Comparison of ENCODE assay signal across 22 cellular contexts in the genomic region with DNA sequence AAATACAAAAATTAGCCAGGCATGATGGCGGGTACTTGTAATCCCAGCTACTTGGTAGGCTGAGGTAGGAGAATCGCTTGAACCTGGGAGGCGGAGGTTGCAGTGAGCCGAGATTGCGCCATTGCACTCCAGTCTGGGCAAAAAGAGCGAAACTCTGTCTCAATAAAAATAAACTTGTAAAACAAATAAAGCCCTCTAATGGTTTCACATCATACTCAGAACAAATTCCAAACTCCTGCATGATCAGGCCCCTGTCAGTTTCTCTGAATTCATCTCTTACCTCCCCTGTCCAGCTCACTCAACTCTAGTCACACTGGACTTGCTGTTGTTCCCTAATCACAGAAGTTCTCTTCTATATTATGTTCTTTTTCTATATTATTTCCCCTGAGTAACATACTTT. TPM values are rescaled to one million over a fixed set of nuclear protein-coding genes. Genes with fewer than 3 reads are reported as not detected.
DNase-seq lines count a peak whose midpoint lies in the region; ATAC-seq, FAIRE-seq and TF ChIP-seq lines count a peak whose summit lies in the region.
"Had no signal": no experiment of that assay in that cellular context is flagged by ENCODE, and none has a peak within 500 bp of the region (broad histone marks: within the 10 kb centered on the region; RNA-seq: fewer than 3 reads in every experiment).

No MANE protein-coding gene starts in this region.

- H3K4me2 ChIP-seq in HepG2 (ENCODE audit: low read depth, low read length) = no peak overlapping the region

- H3K9me3 ChIP-seq in right lobe of liver (no peaks in the 10 kb centered on the region), HepG2 (ENCODE audit: low read length) (no peaks in the 10 kb centered on the region), T-helper 17 cell (ENCODE audit: control insufficient read depth, low read length, poor library complexity, severe bottlenecking) (no peaks in the 10 kb centered on the region), heart left ventricle (no peaks in the 10 kb centered on the region), BE2C (no peaks in the 10 kb centered on the region)
- H3K9me3 ChIP-seq: Caco-2 had no signal

- peaks cover 4% of the 10 kb centered on the region for H3K4me1 Mint-ChIP-seq in T-helper 17 cell

- no peaks in the 10 kb centered on the region for H3K36me3 ChIP-seq in right lobe of liver
- H3K36me3 ChIP-seq in HepG2 (replicated peaks in 1 of 2; ENCODE audit: control insufficient read depth in 1 of 2, insufficient read depth in 2 of 2, low read length in 2 of 2) = no peaks in the 10 kb centered on the region
- H3K36me3 ChIP-seq in heart left ventricle = no peaks in the 10 kb centered on the region
- no peaks in the 10 kb centered on the region for H3K36me3 ChIP-seq in BE2C

- intact Hi-C loops in right lobe of liver (cut with DNase I) = no loop called here
- intact Hi-C loops in HepG2 (cut with micrococcal nuclease; ENCODE audit: unreplicated experiment) = no loop called here
- intact Hi-C loops in heart left ventricle (cut with DNase I) = no loop called here

- no peak overlapping the region for H2AFZ ChIP-seq in HepG2 (ENCODE audit: low read length)

- H3K36me3 Mint-ChIP-seq in T-helper 17 cell (ENCODE audit: low read depth) = peaks cover 4% of the 10 kb centered on the region
- H3K36me3 Mint-ChIP-seq: CD8-positive, alpha-beta T cell had no signal

- TF ChIP-seq CTCF in right lobe of liver (IDR thresholded peaks at IDR 0.05) (no peak), HepG2 (CRISPR knock-in tag; IDR thresholded peaks at IDR 0.05) (no peak), heart left ventricle (IDR thresholded peaks at IDR 0.05) (no peak), BE2C (IDR thresholded peaks at IDR 0.05; ENCODE audit: low read depth, low read length) (no peak)

- POLR2A ChIA-PET in HepG2 (lab: Yijun Ruan, JAX) = no interaction called here

- H3K4me1 ChIP-seq in right lobe of liver (peaks cover 0 to 2% (median 0%) of the 10 kb centered on the region in 4 donors), HepG2 (ENCODE audit: insufficient read depth, low read length) (no peaks in the 10 kb centered on the region), heart left ventricle (peaks cover 0 to 11% (median 0%) of the 10 kb centered on the region in 12 donors), BE2C (no peaks in the 10 kb centered on the region)

- CTCF ChIA-PET in HepG2 (lab: Yijun Ruan, JAX; ENCODE audit: low intra/inter-chr PET ratio, low total read pairs) = no interaction called here

- TF ChIP-seq EP300 in HepG2 (IDR thresholded peaks at IDR 0.05; ENCODE audit: low read depth in 2 of 2, low read length in 2 of 2) (no peak), HepG2 (CRISPR knock-in tag; IDR thresholded peaks at IDR 0.05; ENCODE audit: borderline replicate concordance) (no peak)

- ATAC-seq in right lobe of liver (peak; percentile 37 to 89 (median 74)), HepG2 (no peak), T-helper 17 cell (no peak), left lobe of liver (peak; percentile 94), heart left ventricle (no peak)
- ATAC-seq: CD8-positive, alpha-beta T cell had no signal

- in situ Hi-C loops in HepG2 (cut with HindIII; ENCODE audit: extremely low pct_ligation_motif_present, low pct_unique_long_range_greater_than_20kb) = no loop called here

- no peaks in the 10 kb centered on the region for H4K20me1 ChIP-seq in HepG2 (ENCODE audit: insufficient read depth, low read length)
- H4K20me1 ChIP-seq: BLaER1 treated with 17β-estradiol and CSF1 and Interleukin-3, amounts not matched to agents 10 nM and 100 nM had no signal

- no peak overlapping the region for H3K9ac ChIP-seq in HepG2 (ENCODE audit: insufficient read depth, low read depth, low read length)
- H3K9ac ChIP-seq: BLaER1 treated with 17β-estradiol and CSF1 and Interleukin-3, amounts not matched to agents 10 nM and 100 nM had no signal

- DNase-seq in right lobe of liver (no peak), HepG2 (ENCODE audit: low spot score) (no peak), T-helper 17 cell (no peak), left lobe of liver (ENCODE audit: low spot score) (peak; percentile 62), heart left ventricle (no peak), NCI-H1694 (lab: John Stamatoyannopoulos, UW) (no peak), BE2C (no peak)
- DNase-seq: 8988T; ACHN; Caco-2; Calu3; CD4-positive, alpha-beta T cell; CD8-positive, alpha-beta T cell; DMS79 treated with DMSO at 0.1 percent for 48 hours; GF-D8 had no signal

- peak overlapping the region; percentile 35 for H3K27ac Mint-ChIP-seq in T-helper 17 cell
- H3K27ac Mint-ChIP-seq: CD4-positive, alpha-beta T cell; CD8-positive, alpha-beta T cell had no signal

- no TSS peak for BruUV-seq in HepG2 (replicated peaks; lab: Mats Ljungman, UMichigan)

- H3K27me3 ChIP-seq in right lobe of liver = no peaks in the 10 kb centered on the region
- H3K27me3 ChIP-seq in HepG2 (ENCODE audit: control insufficient read depth in 1 of 2, insufficient read depth in 2 of 2, low read length in 2 of 2) = peaks cover 0 to 4% of the 10 kb centered on the region in 2 experiments; a peak in 1 of 5 replicates
- H3K27me3 ChIP-seq in heart left ventricle = no peaks in the 10 kb centered on the region
- H3K27me3 ChIP-seq in BE2C = no peaks in the 10 kb centered on the region
- H3K27me3 ChIP-seq: BLaER1 treated with 17β-estradiol and CSF1 and Interleukin-3, amounts not matched to agents 10 nM and 100 nM had no signal

- H3K27me3 Mint-ChIP-seq in T-helper 17 cell = no peaks in the 10 kb centered on the region
- H3K27me3 Mint-ChIP-seq: CD4-positive, alpha-beta T cell had no signal

- no peak for TF ChIP-seq RAD21 in HepG2 (CRISPR knock-in tag; IDR thresholded peaks at IDR 0.05)

- TF ChIP-seq POLR2A in right lobe of liver (IDR thresholded peaks at IDR 0.05) (no peak), HepG2 (IDR thresholded peaks at IDR 0.05; ENCODE audit: insufficient read depth in 1 of 2, low read depth in 2 of 2, low read length in 2 of 2) (no peak), heart left ventricle (IDR thresholded peaks at IDR 0.05) (no peak)

- H3K79me2 ChIP-seq in HepG2 (ENCODE audit: insufficient read depth, low read length) = no peaks in the 10 kb centered on the region

- H3K4me3 Mint-ChIP-seq in T-helper 17 cell = no peak overlapping the region
- H3K4me3 Mint-ChIP-seq: CD4-positive, alpha-beta T cell; CD8-positive, alpha-beta T cell had no signal

- H3K27ac ChIP-seq in right lobe of liver = no peak overlapping the region
- no peak overlapping the region for H3K27ac ChIP-seq in HepG2 (ENCODE audit: extremely low read length, insufficient read depth, low read length)
- H3K27ac ChIP-seq in heart left ventricle = no peak overlapping the region
- H3K27ac ChIP-seq: BLaER1 treated with 17β-estradiol and CSF1 and Interleukin-3, amounts not matched to agents 10 nM and 100 nM; C4-2B had no signal

- WGBS in right lobe of liver (ENCODE audit: insufficient coverage, low coverage, low lambda C conversion rate, missing lambda C conversion rate) = 33% methylated on average over 3 of the region's 6 CpGs
- 54% methylated on average over 6 of the region's 6 CpGs for WGBS in HepG2 (ENCODE audit: low lambda C conversion rate)
- WGBS in heart left ventricle, 4 donors = 96 to 99% (median 97%) methylated on average over 6 of the region's 6 CpGs

- H3K4me3 ChIP-seq in right lobe of liver (no peak overlapping the region), HepG2 (replicated peaks in 1 of 3; ENCODE audit: insufficient read depth in 1 of 3, low read depth in 2 of 3, low read length in 3 of 3) (no peak overlapping the region), heart left ventricle (no peak overlapping the region), BE2C (ENCODE audit: low read depth, low read length) (no peak overlapping the region)
- H3K4me3 ChIP-seq: BLaER1 treated with 17β-estradiol and CSF1 and Interleukin-3, amounts not matched to agents 10 nM and 100 nM had no signal

- FAIRE-seq in HepG2 (lab: Jason Lieb, UNC) = no peak
- FAIRE-seq: A204.1, D721Med, G401.6, GM12891, GM19239 had no signal

TF ChIP-seq in HepG2, 621 proteins besides CTCF, POLR2A, EP300 and RAD21 (continues in another document):
- TF ChIP-seq, protein P1, sequence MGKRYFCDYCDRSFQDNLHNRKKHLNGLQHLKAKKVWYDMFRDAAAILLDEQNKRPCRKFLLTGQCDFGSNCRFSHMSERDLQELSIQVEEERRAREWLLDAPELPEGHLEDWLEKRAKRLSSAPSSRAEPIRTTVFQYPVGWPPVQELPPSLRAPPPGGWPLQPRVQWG (CRISPR knock-in tag; IDR thresholded peaks at IDR 0.05; ENCODE audit: borderline replicate concordance, low read depth) = no peak
- TF ChIP-seq KLF16 (CRISPR knock-in tag; IDR thresholded peaks at IDR 0.05) (no peak), SNRNP70 (IDR thresholded peaks at IDR 0.05; ENCODE audit: low read depth, low read length) (no peak)

RNA-seq across cellular contexts. Expression of gene SGK1, which starts 43.1 kb away (rescaled TPM):
- 100 to 1,000 TPM in 1 of 6 experiments, 10 to 100 TPM in 5; 15.9 to 149 (median 43.0) TPM for total RNA-seq in right lobe of liver
- total RNA-seq in HepG2 (2016; rRNA removed; fragmentation: Illumina TruSeq; extraction: Trizol) = 56.1 and 58.8 TPM in 2 replicates
- total RNA-seq in HepG2 (2016; cell fraction: cytosol; rRNA removed; fragmentation: Illumina TruSeq; extraction: Trizol; ENCODE audit: low read depth) = 10.2 and 13.0 TPM in 2 replicates
- 46.1 and 56.2 TPM in 2 replicates for total RNA-seq in HepG2 (2016; cell fraction: insoluble cytoplasmic fraction; rRNA removed; fragmentation: Illumina TruSeq; extraction: Trizol)
- 19.9 and 20.9 TPM in 2 replicates for total RNA-seq in HepG2 (2016; cell fraction: membrane; rRNA removed; fragmentation: Illumina TruSeq; extraction: Trizol)
- 74.0 and 78.2 TPM in 2 replicates for total RNA-seq in HepG2 (2016; cell fraction: nucleus; rRNA removed; fragmentation: Illumina TruSeq; extraction: Trizol)
- polyA plus RNA-seq in HepG2 (2011; rRNA removed) = 42.1 and 56.2 TPM in 2 replicates
- 54.8 and 55.2 TPM in 2 replicates for polyA plus RNA-seq in HepG2 (2011; cell fraction: cytosol; rRNA removed)
- polyA plus RNA-seq in HepG2 (2011; cell fraction: nucleus; rRNA removed) = 207 TPM in 2 replicates
- polyA plus RNA-seq in HepG2 (2012) = 47.4 and 50.1 TPM in 2 replicates
- polyA plus RNA-seq in HepG2 (2016; cell fraction: cytosol; fragmentation: Illumina TruSeq; extraction: Trizol; ENCODE audit: low read depth) = 4.1 and 4.3 TPM in 2 replicates
- polyA plus RNA-seq in HepG2 (2016; cell fraction: insoluble cytoplasmic fraction; fragmentation: Illumina TruSeq; extraction: Trizol; ENCODE audit: low read depth) = 46.8 and 48.8 TPM in 2 replicates
- 9.3 and 10.2 TPM in 2 replicates for polyA plus RNA-seq in HepG2 (2016; cell fraction: membrane; fragmentation: Illumina TruSeq; extraction: Trizol; ENCODE audit: low read depth)
- polyA plus RNA-seq in HepG2 (2016; cell fraction: nucleus; fragmentation: Illumina TruSeq; extraction: Trizol; ENCODE audit: insufficient read depth, low read depth) = 92.7 and 107 TPM in 2 replicates
- polyA minus RNA-seq in HepG2 (2011; rRNA and poly(A)+ RNA removed; ENCODE audit: low replicate concordance) = 62.6 and 656 TPM in 2 replicates
- polyA minus RNA-seq in HepG2 (2011; cell fraction: cytosol; rRNA and poly(A)+ RNA removed) = 24.9 and 25.8 TPM in 2 replicates
- 193 and 212 TPM in 2 replicates for polyA minus RNA-seq in HepG2 (2011; cell fraction: nucleus; rRNA and poly(A)+ RNA removed)
- total RNA-seq in T-helper 17 cell = 100 to 1,000 TPM; 103 to 132 TPM
- 23.1 TPM for total RNA-seq in left lobe of liver
- total RNA-seq in heart left ventricle = 100 to 1,000 TPM in 1 of 9 donors, 10 to 100 TPM in 8; 17.7 to 118 (median 73.0) TPM
- 10 to 100 TPM; 19.7 to 56.7 TPM for polyA plus RNA-seq in heart left ventricle
- 84.5 TPM for polyA plus RNA-seq in BE2C (2012; ENCODE audit: insufficient read depth, insufficient read length, low read depth)

Comparison
In these comparisons a context has a peak if more than half of its experiments do, and no peak if none do; other contexts are left out.
1. ATAC-seq: peak in right lobe of liver (4 of 4) and left lobe of liver (single experiment); none in HepG2 (single experiment), T-helper 17 cell (single experiment) and heart left ventricle (0 of 4).